ENCODE assay signal across 8 cellular contexts in the genomic region with DNA sequence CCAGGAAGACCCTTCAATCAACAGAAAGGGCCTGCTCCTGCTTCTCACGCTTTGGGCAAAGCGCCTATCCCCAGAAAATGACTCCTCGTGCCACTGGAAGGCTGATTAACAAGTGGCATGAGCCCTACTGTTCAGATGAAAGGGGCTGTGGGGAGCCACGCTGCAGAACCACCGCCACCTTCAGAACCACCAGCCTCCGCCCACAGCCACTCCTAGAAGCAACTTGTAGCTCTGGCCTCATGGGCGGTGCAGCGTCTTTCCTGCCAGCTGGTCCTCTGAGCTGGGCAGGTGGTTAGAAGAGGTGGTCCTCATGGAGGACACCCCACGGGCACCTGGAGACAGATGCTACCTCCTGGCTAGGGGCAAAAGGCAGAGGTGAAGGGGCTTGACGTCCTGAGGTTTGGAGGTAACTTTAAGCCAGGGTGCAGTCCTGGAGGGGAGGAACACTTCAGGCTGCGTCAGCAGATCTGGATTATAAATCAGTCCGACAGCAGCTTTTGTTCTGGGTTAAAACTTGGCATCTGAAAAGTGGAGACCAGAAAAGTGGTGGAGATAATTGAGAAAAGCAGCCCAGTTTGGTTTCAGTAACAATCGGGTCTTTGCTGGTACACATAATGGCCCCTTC. TPM values are rescaled to one million over a fixed set of nuclear protein-coding genes. Genes with fewer than 3 reads are reported as not detected.
DNase-seq lines count a peak whose midpoint lies in the region; ATAC-seq and TF ChIP-seq lines count a peak whose summit lies in the region.

No MANE protein-coding gene starts in this region.

- TF ChIP-seq CTCF in right atrium auricular region (IDR thresholded peaks at IDR 0.05) = no peak

- H3K4me1 ChIP-seq in right atrium auricular region = peaks cover 0 to 69% of the 10 kb centered on the region in 2 donors

- H3K36me3 ChIP-seq in right atrium auricular region = peaks cover 12% of the 10 kb centered on the region

- DNase-seq in DMS79 (lab: John Stamatoyannopoulos, UW) (peak; percentile 66), NCI-H748 treated with DMSO at 0.1 percent for 48 hours (lab: John Stamatoyannopoulos, UW) (peak; percentile 8), right atrium auricular region (ENCODE audit: low spot score) (no peak), sciatic nerve (ENCODE audit: low spot score) (no peak), NCI-H226 (no peak), GM19240 (ENCODE audit: insufficient read length, low spot score) (no peak)
- peak; percentile 48 for DNase-seq in activated naive CD4-positive, alpha-beta T cell treated with anti-CD3 and anti-CD28 coated beads, Interleukin-2, amount 50 U/mL, for 16 hours

- ATAC-seq in sciatic nerve (peak; percentile 27), HG02981 (IDR thresholded peaks at IDR 0.05; ENCODE audit: unreplicated experiment) (no peak)

- peak overlapping the region; percentile 91 to 98 for H3K4me3 ChIP-seq in right atrium auricular region

- H3K27ac ChIP-seq in right atrium auricular region = peak overlapping the region; percentile 98

- no peaks in the 10 kb centered on the region for H3K27me3 ChIP-seq in right atrium auricular region

- intact Hi-C loops in sciatic nerve (cut with DNase I) = no loop called here

- H3K9me3 ChIP-seq in right atrium auricular region = no peaks in the 10 kb centered on the region

RNA-seq across cellular contexts. Expression of a gene that starts 0.9 kb away (rescaled TPM):
- total RNA-seq in right atrium auricular region (10 to 100 TPM; 12.0 to 23.3 TPM), sciatic nerve (136 TPM)

RNA-seq across cellular contexts. Expression of a gene that starts 12.9 kb away (rescaled TPM):
- 10 to 100 TPM in 1 of 2 donors, 1 to 10 TPM in 1; 8.7 to 12.2 TPM for total RNA-seq in right atrium auricular region
- 15.9 TPM for total RNA-seq in sciatic nerve

RNA-seq across cellular contexts. Expression of a gene that starts 26.9 kb away (rescaled TPM):
- 10 to 100 TPM in 1 of 2 donors, 1 to 10 TPM in 1; 9.3 to 23.0 TPM for total RNA-seq in right atrium auricular region
- 8.3 TPM for total RNA-seq in sciatic nerve

RNA-seq across cellular contexts. Expression of a gene that starts 54.7 kb away (rescaled TPM):
- total RNA-seq in right atrium auricular region (1 to 10 TPM; 4.2 to 7.9 TPM), sciatic nerve (26.4 TPM)

Comparison
In these comparisons a context has a peak if more than half of its experiments do, and no peak if none do; other contexts are left out.
1. DNase-seq: peak in DMS79 (single experiment), NCI-H748 treated with DMSO at 0.1 percent for 48 hours (single experiment) and activated naive CD4-positive, alpha-beta T cell treated with anti-CD3 and anti-CD28 coated beads, Interleukin-2, amount 50 U/mL, for 16 hours (single experiment); none in right atrium auricular region (single experiment), sciatic nerve (single experiment), NCI-H226 (single experiment) and GM19240 (single experiment).